Comparison of ENCODE assay signal across 2 cellular contexts in genomic region chr4:100836929-100837328, GRCh38.
TF ChIP-seq lines count a peak whose summit lies in the region.

No MANE protein-coding gene starts in this region.

TF ChIP-seq in GM23338, 12 proteins besides CTCF, POLR2A, EP300 and RAD21 (continued from another document):
- TF ChIP-seq ZNF462 (CRISPR knock-in tag; IDR thresholded peaks at IDR 0.05) (no peak), ETS1 (IDR thresholded peaks at IDR 0.05) (no peak), ZNF114 (CRISPR knock-in tag; IDR thresholded peaks at IDR 0.05) (no peak), JUNB (IDR thresholded peaks at IDR 0.05; ENCODE audit: unreplicated experiment) (no peak), REST (IDR thresholded peaks at IDR 0.05; ENCODE audit: unreplicated experiment) (no peak), STAT1 (IDR thresholded peaks at IDR 0.05; ENCODE audit: unreplicated experiment) (no peak), ZNF331 (CRISPR knock-in tag; IDR thresholded peaks at IDR 0.05; ENCODE audit: low read depth) (no peak)

TF ChIP-seq in WTC11, 78 proteins besides CTCF, POLR2A, EP300 and RAD21 (continued from another document):
- no peak for TF ChIP-seq ZNF532 (CRISPR knock-in tag; IDR thresholded peaks at IDR 0.05; ENCODE audit: borderline replicate concordance)
- TF ChIP-seq ETV6 (CRISPR knock-in tag; IDR thresholded peaks at IDR 0.05), result no peak
- no peak for TF ChIP-seq GRHL2 (CRISPR knock-in tag; IDR thresholded peaks at IDR 0.05; ENCODE audit: insufficient replicate concordance, severe bottlenecking)
- TF ChIP-seq NR2C2 (CRISPR knock-in tag; IDR thresholded peaks at IDR 0.05), result no peak
- TF ChIP-seq SMAD4 (CRISPR knock-in tag; IDR thresholded peaks at IDR 0.05), result no peak
- no peak for TF ChIP-seq ZNF425 (CRISPR knock-in tag; conservative IDR thresholded peaks at IDR 0.05)
- TF ChIP-seq NR3C1 (CRISPR knock-in tag; conservative IDR thresholded peaks at IDR 0.05; ENCODE audit: low read depth), result no peak
- TF ChIP-seq AR (CRISPR knock-in tag; IDR thresholded peaks at IDR 0.05), result no peak
- no peak for TF ChIP-seq ELF4 (CRISPR knock-in tag; IDR thresholded peaks at IDR 0.05; ENCODE audit: low read depth)
- TF ChIP-seq EMX1 (CRISPR knock-in tag; IDR thresholded peaks at IDR 0.05), result no peak
- TF ChIP-seq E2F5 (CRISPR knock-in tag; IDR thresholded peaks at IDR 0.05), result no peak
- TF ChIP-seq SOX15 (CRISPR knock-in tag; IDR thresholded peaks at IDR 0.05), result no peak
- no peak for TF ChIP-seq RELA (CRISPR knock-in tag; IDR thresholded peaks at IDR 0.05; ENCODE audit: borderline replicate concordance)
- no peak for TF ChIP-seq TCF7 (CRISPR knock-in tag; IDR thresholded peaks at IDR 0.05; ENCODE audit: low read depth)
- no peak for TF ChIP-seq ZBTB43 (CRISPR knock-in tag; IDR thresholded peaks at IDR 0.05)
- no peak for TF ChIP-seq CREB1 (CRISPR knock-in tag; IDR thresholded peaks at IDR 0.05)
- no peak for TF ChIP-seq E2F4 (CRISPR knock-in tag; IDR thresholded peaks at IDR 0.05; ENCODE audit: borderline replicate concordance, low read depth)
